In the genomic region with DNA sequence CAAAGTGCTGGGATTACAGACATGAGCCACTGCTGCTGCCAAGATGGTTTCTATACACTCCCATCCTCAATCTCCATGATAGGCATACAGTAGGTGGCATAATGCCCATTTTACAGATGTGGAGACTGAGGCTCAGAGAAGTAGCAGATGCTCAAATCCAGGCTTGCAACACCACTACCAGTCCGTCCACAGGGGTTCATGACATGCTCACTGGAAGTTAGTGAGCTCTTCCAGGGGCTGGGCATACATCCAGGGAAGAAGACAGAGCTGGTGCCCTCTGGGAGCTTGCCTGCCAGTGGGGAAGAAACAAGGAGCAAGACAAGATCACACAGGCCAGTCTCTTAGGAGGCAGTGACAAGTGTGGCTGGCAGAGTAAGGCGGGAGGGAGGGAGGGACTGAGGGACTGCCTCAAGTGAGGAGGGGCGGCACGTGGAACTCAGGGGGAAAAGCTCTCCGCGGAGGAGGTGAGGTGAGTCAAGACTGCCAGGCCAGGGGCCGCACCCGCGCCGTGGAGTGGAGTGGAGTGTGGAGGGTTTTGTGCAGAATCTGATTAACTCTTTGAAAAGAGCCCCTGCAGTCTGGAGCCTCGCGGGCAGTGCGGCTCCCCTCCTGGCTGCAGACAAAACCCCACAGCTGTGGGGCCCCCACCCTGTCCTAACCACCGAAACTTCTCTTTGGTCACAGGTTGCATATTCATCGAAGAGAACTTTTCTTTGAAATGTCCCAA, we compare ENCODE assay signal across 1 cellular context.
TF ChIP-seq lines count a peak whose summit lies in the region.

No MANE protein-coding gene starts in this region.

TF ChIP-seq in IMR-90, 13 proteins besides CTCF, POLR2A, EP300 and RAD21 (continued from another document):
- TF ChIP-seq, protein P1, sequence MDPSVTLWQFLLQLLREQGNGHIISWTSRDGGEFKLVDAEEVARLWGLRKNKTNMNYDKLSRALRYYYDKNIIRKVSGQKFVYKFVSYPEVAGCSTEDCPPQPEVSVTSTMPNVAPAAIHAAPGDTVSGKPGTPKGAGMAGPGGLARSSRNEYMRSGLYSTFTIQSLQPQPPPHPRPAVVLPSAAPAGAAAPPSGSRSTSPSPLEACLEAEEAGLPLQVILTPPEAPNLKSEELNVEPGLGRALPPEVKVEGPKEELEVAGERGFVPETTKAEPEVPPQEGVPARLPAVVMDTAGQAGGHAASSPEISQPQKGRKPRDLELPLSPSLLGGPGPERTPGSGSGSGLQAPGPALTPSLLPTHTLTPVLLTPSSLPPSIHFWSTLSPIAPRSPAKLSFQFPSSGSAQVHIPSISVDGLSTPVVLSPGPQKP (IDR thresholded peaks at IDR 0.05; ENCODE audit: borderline replicate concordance, low read depth, low read length) = no peak
- no peak for TF ChIP-seq USF2 (IDR thresholded peaks at IDR 0.05; ENCODE audit: low read depth, low read length)
- TF ChIP-seq RFX5 (IDR thresholded peaks at IDR 0.05; ENCODE audit: low read depth, low read length) = no peak
- no peak for TF ChIP-seq BHLHE40 (IDR thresholded peaks at IDR 0.05; ENCODE audit: low read depth, low read length)
- no peak for TF ChIP-seq CHD1 (IDR thresholded peaks at IDR 0.05; ENCODE audit: low read depth, low read length)
